ENCODE assay signal across 1 cellular context in the genomic region with DNA sequence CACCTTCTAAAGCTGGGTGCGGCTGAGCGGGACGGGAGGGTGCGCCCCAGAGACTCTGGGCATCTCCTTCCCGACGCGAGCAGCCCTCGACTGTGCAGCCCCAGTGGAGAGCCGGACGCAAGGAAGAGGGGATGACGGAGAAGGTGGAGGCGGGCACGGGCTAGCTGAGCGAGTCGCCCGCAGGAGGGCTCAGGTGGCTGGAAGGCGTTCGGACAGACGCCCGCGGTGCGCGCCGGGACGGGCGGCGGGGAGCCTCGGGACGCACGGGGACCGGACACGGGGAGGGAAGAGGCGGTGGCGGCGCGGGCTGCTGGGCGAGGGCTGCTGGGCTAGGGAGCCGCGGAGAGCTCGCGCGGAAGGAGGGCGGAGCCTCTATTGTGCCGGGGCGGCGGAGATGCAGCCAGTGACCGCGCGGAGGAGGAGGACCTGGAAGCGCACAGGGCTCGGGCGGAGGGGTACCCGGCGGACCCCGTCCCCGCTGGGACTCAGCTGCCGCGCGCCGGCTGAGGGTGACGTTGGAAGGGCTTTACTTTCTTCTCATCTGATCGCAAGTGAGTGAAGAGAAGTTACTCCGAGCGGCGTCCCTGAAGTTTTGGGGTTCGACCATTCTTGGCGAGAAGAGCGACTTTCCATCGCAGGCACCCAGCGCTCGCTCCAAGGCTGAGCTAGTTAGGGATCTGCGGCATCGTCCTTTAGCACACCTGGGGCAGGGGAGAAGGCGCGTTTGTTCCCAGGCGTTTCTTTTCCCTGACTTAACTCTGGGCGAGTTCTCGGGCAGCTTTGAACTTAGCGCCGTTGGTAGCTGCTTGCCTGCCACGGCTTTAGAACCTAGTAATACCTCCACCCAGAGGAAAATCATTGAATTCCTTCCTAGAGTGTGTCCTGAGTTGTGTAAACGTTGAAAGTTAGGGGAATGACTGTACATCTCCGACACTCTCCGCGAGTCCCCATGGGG.
TF ChIP-seq lines count a peak whose summit lies in the region.

OLFML2B (minus strand) TSS at position 323 of the 955 bp plus-strand sequence. CDS start 439 bp downstream, outside the sequence.

TF ChIP-seq in WTC11, 78 proteins besides CTCF, POLR2A, EP300 and RAD21 (continued from another document and continues in another):
- TF ChIP-seq, protein P1, sequence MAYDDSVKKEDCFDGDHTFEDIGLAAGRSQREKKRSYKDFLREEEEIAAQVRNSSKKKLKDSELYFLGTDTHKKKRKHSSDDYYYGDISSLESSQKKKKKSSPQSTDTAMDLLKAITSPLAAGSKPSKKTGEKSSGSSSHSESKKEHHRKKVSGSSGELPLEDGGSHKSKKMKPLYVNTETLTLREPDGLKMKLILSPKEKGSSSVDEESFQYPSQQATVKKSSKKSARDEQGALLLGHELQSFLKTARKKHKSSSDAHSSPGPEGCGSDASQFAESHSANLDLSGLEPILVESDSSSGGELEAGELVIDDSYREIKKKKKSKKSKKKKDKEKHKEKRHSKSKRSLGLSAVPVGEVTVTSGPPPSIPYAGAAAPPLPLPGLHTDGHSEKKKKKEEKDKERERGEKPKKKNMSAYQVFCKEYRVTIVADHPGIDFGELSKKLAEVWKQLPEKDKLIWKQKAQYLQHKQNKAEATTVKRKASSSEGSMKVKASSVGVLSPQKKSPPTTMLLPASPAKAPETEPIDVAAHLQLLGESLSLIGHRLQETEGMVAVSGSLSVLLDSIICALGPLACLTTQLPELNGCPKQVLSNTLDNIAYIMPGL (CRISPR knock-in tag; IDR thresholded peaks at IDR 0.05): peak; percentile 78
- TF ChIP-seq FOXK1 (CRISPR knock-in tag; IDR thresholded peaks at IDR 0.05): no peak
- TF ChIP-seq, protein P2, sequence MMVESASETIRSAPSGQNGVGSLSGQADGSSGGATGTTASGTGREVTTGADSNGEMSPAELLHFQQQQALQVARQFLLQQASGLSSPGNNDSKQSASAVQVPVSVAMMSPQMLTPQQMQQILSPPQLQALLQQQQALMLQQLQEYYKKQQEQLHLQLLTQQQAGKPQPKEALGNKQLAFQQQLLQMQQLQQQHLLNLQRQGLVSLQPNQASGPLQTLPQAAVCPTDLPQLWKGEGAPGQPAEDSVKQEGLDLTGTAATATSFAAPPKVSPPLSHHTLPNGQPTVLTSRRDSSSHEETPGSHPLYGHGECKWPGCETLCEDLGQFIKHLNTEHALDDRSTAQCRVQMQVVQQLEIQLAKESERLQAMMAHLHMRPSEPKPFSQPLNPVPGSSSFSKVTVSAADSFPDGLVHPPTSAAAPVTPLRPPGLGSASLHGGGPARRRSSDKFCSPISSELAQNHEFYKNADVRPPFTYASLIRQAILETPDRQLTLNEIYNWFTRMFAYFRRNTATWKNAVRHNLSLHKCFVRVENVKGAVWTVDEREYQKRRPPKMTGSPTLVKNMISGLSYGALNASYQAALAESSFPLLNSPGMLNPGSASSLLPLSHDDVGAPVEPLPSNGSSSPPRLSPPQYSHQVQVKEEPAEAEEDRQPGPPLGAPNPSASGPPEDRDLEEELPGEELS (CRISPR knock-in tag; IDR thresholded peaks at IDR 0.05): peak; percentile 33; the same call in 1 of the 2 replicates
- peak; percentile 70 for TF ChIP-seq ETV6 (CRISPR knock-in tag; IDR thresholded peaks at IDR 0.05)
- no peak for TF ChIP-seq GABPB1 (CRISPR knock-in tag; IDR thresholded peaks at IDR 0.05)
- TF ChIP-seq, protein P3, sequence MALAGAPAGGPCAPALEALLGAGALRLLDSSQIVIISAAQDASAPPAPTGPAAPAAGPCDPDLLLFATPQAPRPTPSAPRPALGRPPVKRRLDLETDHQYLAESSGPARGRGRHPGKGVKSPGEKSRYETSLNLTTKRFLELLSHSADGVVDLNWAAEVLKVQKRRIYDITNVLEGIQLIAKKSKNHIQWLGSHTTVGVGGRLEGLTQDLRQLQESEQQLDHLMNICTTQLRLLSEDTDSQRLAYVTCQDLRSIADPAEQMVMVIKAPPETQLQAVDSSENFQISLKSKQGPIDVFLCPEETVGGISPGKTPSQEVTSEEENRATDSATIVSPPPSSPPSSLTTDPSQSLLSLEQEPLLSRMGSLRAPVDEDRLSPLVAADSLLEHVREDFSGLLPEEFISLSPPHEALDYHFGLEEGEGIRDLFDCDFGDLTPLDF (CRISPR knock-in tag; IDR thresholded peaks at IDR 0.05): no peak
- TF ChIP-seq, protein P4, sequence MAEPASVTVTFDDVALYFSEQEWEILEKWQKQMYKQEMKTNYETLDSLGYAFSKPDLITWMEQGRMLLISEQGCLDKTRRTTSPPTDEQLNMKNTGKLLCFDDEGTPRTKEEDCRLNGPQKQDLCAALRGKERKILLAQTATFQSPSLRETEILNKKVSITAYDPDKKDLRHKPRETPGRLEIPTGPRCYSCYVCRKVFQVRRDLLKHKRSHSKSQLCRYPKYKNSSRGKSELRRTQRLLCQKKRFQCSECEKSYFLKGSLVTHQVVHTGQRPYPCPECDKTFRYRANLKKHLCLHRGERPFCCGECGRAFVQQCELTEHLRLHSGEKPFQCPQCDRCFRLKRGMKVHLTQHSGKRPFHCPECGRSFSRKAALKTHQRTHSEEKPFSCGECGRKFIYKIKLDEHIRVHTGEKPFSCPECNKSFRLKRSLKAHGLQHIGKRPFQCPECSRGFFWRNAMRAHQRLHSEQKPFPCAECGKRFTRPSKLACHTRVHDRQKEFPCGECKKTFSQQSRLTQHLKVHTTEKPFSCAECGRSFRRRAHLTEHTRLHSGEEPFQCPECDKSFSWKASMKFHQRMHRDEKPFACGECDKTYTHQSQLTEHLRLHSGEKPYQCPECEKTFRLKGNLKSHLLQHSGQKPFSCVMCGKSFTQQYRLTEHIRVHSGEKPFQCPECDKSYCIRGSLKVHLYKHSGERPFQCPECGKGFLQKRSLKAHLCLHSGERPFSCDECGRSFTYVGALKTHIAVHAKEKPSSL (CRISPR knock-in tag; conservative IDR thresholded peaks at IDR 0.05): no peak
- TF ChIP-seq ZNF416 (CRISPR knock-in tag; IDR thresholded peaks at IDR 0.05): no peak
- TF ChIP-seq, protein P5, sequence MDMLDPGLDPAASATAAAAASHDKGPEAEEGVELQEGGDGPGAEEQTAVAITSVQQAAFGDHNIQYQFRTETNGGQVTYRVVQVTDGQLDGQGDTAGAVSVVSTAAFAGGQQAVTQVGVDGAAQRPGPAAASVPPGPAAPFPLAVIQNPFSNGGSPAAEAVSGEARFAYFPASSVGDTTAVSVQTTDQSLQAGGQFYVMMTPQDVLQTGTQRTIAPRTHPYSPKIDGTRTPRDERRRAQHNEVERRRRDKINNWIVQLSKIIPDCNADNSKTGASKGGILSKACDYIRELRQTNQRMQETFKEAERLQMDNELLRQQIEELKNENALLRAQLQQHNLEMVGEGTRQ (CRISPR knock-in tag; IDR thresholded peaks at IDR 0.05): no peak
- no peak for TF ChIP-seq EMX1 (CRISPR knock-in tag; IDR thresholded peaks at IDR 0.05)
- TF ChIP-seq, protein P6, sequence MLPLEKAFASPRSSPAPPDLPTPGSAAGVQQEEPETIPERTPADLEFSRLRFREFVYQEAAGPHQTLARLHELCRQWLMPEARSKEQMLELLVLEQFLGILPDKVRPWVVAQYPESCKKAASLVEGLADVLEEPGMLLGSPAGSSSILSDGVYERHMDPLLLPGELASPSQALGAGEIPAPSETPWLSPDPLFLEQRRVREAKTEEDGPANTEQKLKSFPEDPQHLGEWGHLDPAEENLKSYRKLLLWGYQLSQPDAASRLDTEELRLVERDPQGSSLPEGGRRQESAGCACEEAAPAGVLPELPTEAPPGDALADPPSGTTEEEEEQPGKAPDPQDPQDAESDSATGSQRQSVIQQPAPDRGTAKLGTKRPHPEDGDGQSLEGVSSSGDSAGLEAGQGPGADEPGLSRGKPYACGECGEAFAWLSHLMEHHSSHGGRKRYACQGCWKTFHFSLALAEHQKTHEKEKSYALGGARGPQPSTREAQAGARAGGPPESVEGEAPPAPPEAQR (CRISPR knock-in tag; IDR thresholded peaks at IDR 0.05): no peak
- TF ChIP-seq SP1 (CRISPR knock-in tag; conservative IDR thresholded peaks at IDR 0.05): 0 out of 2 replicates have a peak, but pooled peaks have one; percentile 37
- TF ChIP-seq, protein P7, sequence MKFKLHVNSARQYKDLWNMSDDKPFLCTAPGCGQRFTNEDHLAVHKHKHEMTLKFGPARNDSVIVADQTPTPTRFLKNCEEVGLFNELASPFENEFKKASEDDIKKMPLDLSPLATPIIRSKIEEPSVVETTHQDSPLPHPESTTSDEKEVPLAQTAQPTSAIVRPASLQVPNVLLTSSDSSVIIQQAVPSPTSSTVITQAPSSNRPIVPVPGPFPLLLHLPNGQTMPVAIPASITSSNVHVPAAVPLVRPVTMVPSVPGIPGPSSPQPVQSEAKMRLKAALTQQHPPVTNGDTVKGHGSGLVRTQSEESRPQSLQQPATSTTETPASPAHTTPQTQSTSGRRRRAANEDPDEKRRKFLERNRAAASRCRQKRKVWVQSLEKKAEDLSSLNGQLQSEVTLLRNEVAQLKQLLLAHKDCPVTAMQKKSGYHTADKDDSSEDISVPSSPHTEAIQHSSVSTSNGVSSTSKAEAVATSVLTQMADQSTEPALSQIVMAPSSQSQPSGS (CRISPR knock-in tag; IDR thresholded peaks at IDR 0.05; ENCODE audit: borderline replicate concordance, low read depth): no peak
- TF ChIP-seq MAX (CRISPR knock-in tag; IDR thresholded peaks at IDR 0.05): peak; percentile 48; the same call in 1 of the 2 replicates
- TF ChIP-seq PRRX2 (CRISPR knock-in tag; IDR thresholded peaks at IDR 0.05): no peak
- no peak for TF ChIP-seq ZNF671 (CRISPR knock-in tag; IDR thresholded peaks at IDR 0.05)
- TF ChIP-seq, protein P8, sequence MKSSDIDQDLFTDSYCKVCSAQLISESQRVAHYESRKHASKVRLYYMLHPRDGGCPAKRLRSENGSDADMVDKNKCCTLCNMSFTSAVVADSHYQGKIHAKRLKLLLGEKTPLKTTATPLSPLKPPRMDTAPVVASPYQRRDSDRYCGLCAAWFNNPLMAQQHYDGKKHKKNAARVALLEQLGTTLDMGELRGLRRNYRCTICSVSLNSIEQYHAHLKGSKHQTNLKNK (CRISPR knock-in tag; IDR thresholded peaks at IDR 0.05): no peak
- TF ChIP-seq JAZF1 (CRISPR knock-in tag; IDR thresholded peaks at IDR 0.05): no peak
- TF ChIP-seq E2F5 (CRISPR knock-in tag; IDR thresholded peaks at IDR 0.05): peak; percentile 74; the same call in 1 of the 2 replicates
- TF ChIP-seq SMAD3 (CRISPR knock-in tag; IDR thresholded peaks at IDR 0.05; ENCODE audit: borderline replicate concordance): no peak
- peak; percentile 73; the same call in 1 of the 2 replicates for TF ChIP-seq CBFB (CRISPR knock-in tag; IDR thresholded peaks at IDR 0.05; ENCODE audit: low read depth)
- TF ChIP-seq IRF2 (CRISPR knock-in tag; IDR thresholded peaks at IDR 0.05; ENCODE audit: borderline replicate concordance, low read depth): no peak
- peak; percentile 74 for TF ChIP-seq ZNF263 (CRISPR knock-in tag; IDR thresholded peaks at IDR 0.05; ENCODE audit: low read depth)
- TF ChIP-seq, protein P9, sequence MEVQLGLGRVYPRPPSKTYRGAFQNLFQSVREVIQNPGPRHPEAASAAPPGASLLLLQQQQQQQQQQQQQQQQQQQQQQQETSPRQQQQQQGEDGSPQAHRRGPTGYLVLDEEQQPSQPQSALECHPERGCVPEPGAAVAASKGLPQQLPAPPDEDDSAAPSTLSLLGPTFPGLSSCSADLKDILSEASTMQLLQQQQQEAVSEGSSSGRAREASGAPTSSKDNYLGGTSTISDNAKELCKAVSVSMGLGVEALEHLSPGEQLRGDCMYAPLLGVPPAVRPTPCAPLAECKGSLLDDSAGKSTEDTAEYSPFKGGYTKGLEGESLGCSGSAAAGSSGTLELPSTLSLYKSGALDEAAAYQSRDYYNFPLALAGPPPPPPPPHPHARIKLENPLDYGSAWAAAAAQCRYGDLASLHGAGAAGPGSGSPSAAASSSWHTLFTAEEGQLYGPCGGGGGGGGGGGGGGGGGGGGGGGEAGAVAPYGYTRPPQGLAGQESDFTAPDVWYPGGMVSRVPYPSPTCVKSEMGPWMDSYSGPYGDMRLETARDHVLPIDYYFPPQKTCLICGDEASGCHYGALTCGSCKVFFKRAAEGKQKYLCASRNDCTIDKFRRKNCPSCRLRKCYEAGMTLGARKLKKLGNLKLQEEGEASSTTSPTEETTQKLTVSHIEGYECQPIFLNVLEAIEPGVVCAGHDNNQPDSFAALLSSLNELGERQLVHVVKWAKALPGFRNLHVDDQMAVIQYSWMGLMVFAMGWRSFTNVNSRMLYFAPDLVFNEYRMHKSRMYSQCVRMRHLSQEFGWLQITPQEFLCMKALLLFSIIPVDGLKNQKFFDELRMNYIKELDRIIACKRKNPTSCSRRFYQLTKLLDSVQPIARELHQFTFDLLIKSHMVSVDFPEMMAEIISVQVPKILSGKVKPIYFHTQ (CRISPR knock-in tag; IDR thresholded peaks at IDR 0.05): no peak
- TF ChIP-seq FOXJ3 (CRISPR knock-in tag; IDR thresholded peaks at IDR 0.05; ENCODE audit: borderline replicate concordance): no peak
- no peak for TF ChIP-seq MXD4 (CRISPR knock-in tag; IDR thresholded peaks at IDR 0.05; ENCODE audit: borderline replicate concordance)
- TF ChIP-seq AFF4 (CRISPR knock-in tag; IDR thresholded peaks at IDR 0.05; ENCODE audit: borderline replicate concordance): no peak
- 0 out of 2 replicates have a peak, but pooled peaks have one; percentile 15 for TF ChIP-seq JUN (CRISPR knock-in tag; IDR thresholded peaks at IDR 0.05)
